ENCODE assay signal across 1 cellular context in genomic region chr7:27194002-27194352, GRCh38.
TF ChIP-seq lines count a peak whose summit lies in the region.

No MANE protein-coding gene starts in this region.

TF ChIP-seq in H1, 55 proteins besides CTCF, POLR2A, EP300 and RAD21:
- no peak for TF ChIP-seq CTBP2 (IDR thresholded peaks at IDR 0.05; ENCODE audit: borderline replicate concordance, insufficient read depth, insufficient read length, low read length)
- TF ChIP-seq BACH1 (IDR thresholded peaks at IDR 0.05; ENCODE audit: low read length), result no peak
- no peak for TF ChIP-seq TCF12 (IDR thresholded peaks at IDR 0.05; ENCODE audit: low read depth, low read length)
- TF ChIP-seq SAP30 (IDR thresholded peaks at IDR 0.05; ENCODE audit: insufficient read depth, insufficient replicate concordance, low read length), result no peak
- no peak for TF ChIP-seq TBP (IDR thresholded peaks at IDR 0.05; ENCODE audit: low read depth, low read length)
- TF ChIP-seq ASH2L (IDR thresholded peaks at IDR 0.05; ENCODE audit: low read length), result no peak
- TF ChIP-seq RNF2 (IDR thresholded peaks at IDR 0.05; ENCODE audit: borderline replicate concordance, low read depth, low read length, missing control alignments, poor library complexity, severe bottlenecking), result peak; percentile 35
- TF ChIP-seq YY1 (IDR thresholded peaks at IDR 0.05; ENCODE audit: low read depth, low read length), result no peak
- no peak for TF ChIP-seq E2F6 (IDR thresholded peaks at IDR 0.05)
- 0 out of 2 replicates have a peak, but pooled peaks have one; percentile 15 for TF ChIP-seq SUZ12 (IDR thresholded peaks at IDR 0.05; ENCODE audit: low read length)
- no peak for TF ChIP-seq JUND (IDR thresholded peaks at IDR 0.05; ENCODE audit: low read length)
- no peak for TF ChIP-seq ZNF274 (IDR thresholded peaks at IDR 0.05; ENCODE audit: borderline replicate concordance, extremely low read depth, low read length)
- TF ChIP-seq SIX5 (IDR thresholded peaks at IDR 0.05; ENCODE audit: low read depth, low read length), result no peak
- no peak for TF ChIP-seq SIRT6 (IDR thresholded peaks at IDR 0.05; ENCODE audit: low read length)
- no peak for TF ChIP-seq SP2 (IDR thresholded peaks at IDR 0.05; ENCODE audit: low read length)
- 0 out of 2 replicates have a peak, but pooled peaks have one; percentile 52 for TF ChIP-seq CBX8 (IDR thresholded peaks at IDR 0.05; ENCODE audit: borderline replicate concordance, low read depth, low read length)
- TF ChIP-seq SP1 (IDR thresholded peaks at IDR 0.05; ENCODE audit: low read depth, low read length), result 0 out of 2 replicates have a peak, but pooled peaks have one; percentile 1
- TF ChIP-seq TEAD4 (IDR thresholded peaks at IDR 0.05; ENCODE audit: low read depth, low read length), result no peak
- no peak for TF ChIP-seq POU5F1 (IDR thresholded peaks at IDR 0.05; ENCODE audit: low read depth, low read length)
- TF ChIP-seq SRF (IDR thresholded peaks at IDR 0.05; ENCODE audit: low read depth, low read length), result no peak
- TF ChIP-seq EGR1 (IDR thresholded peaks at IDR 0.05; ENCODE audit: borderline replicate concordance, low read depth, low read length), result no peak
- no peak for TF ChIP-seq RBBP5 (IDR thresholded peaks at IDR 0.05; ENCODE audit: borderline replicate concordance, low read depth, low read length)
